30 cellular contexts compared by ENCODE assay signal in genomic region chr16:77775911-77776909, GRCh38. TPM values are rescaled to one million over a fixed set of nuclear protein-coding genes. Genes with fewer than 3 reads are reported as not detected.
A peak's percentile ranks its signal among the peaks of the same experiment; 100 is the strongest.
DNase-seq lines count a peak whose midpoint lies in the region; ATAC-seq and TF ChIP-seq lines count a peak whose summit lies in the region.
"Had no signal": no experiment of that assay in that cellular context is flagged by ENCODE, and none has a peak within 500 bp of the region (broad histone marks: within the 10 kb centered on the region; RNA-seq: fewer than 3 reads in every experiment).

No MANE protein-coding gene starts in this region.

- no peak overlapping the region for H3K4me3 ChIP-seq in brain microvascular endothelial cell (ENCODE audit: low read depth, low read length)
- H3K4me3 ChIP-seq: ascending aorta, left lung, ovary, Peyer's patch, SJCRH30, upper lobe of left lung had no signal

- in situ Hi-C loops in brain microvascular endothelial cell (cut with HindIII; ENCODE audit: low pct_ligation_motif_present, low sequenced_read_pairs), result no loop called here

- no peak for ATAC-seq in HG03045 (IDR thresholded peaks at IDR 0.05; ENCODE audit: unreplicated experiment)
- ATAC-seq in HG02571 (IDR thresholded peaks at IDR 0.05; ENCODE audit: unreplicated experiment), result no peak
- ATAC-seq: left lung; stimulated activated naive B cell treated with anti-CD40 and anti-IgM and Interleukin-4, amounts not matched to agents 10 μg/mL and 1 μg/mL and 100 μg/mL, for 72 hours; T-cell had no signal

- no peaks in the 10 kb centered on the region for H3K27me3 ChIP-seq in brain microvascular endothelial cell (replicated peaks)
- H3K27me3 ChIP-seq: ascending aorta, left lung, ovary, Peyer's patch, SJCRH30, upper lobe of left lung had no signal

- H3K27ac ChIP-seq in brain microvascular endothelial cell, result no peak overlapping the region
- H3K27ac ChIP-seq: ascending aorta, KMS-11, left lung, ovary, Peyer's patch, SJCRH30, upper lobe of left lung had no signal

- peak; percentile 28 for DNase-seq in Ammon's horn (ENCODE audit: low spot score)
- DNase-seq in RPMI7951 (ENCODE audit: low read depth), result peak; percentile 67
- DNase-seq in brain microvascular endothelial cell, result peak; percentile 45
- peak; percentile 18 for DNase-seq in kidney tubule cell (ENCODE audit: low spot score)
- DNase-seq in RPMI8226, result no peak
- DNase-seq in dermis blood vessel endothelial cell, result no peak
- DNase-seq: activated B cell treated with CpG ODN at 0.5 μM for 24 hours; activated CD4-positive, alpha-beta T cell treated with anti-CD3 and anti-CD28 coated beads, Interleukin-2, amount 10 ng/mL, durations not matched to agents 7 days and 5 days; activated effector memory CD4-positive, alpha-beta T cell treated with anti-CD3 and anti-CD28 coated beads, Interleukin-2, amount 50 U/mL, for 16 hours; Calu3; CD4-positive, CD25-positive, alpha-beta regulatory T cell; cerebellar nuclear complex; DMS79 treated with DMSO at 0.1 percent for 48 hours; H7; hippocampal formation; left lung; NCI-H1930; NCI-H2227 treated with DMSO at 0.1 percent for 48 hours; ovary; Peyer's patch; SJCRH30; stimulated activated naive B cell treated with anti-CD40 and anti-IgM and Interleukin-4, amounts not matched to agents 10 μg/mL and 1 μg/mL and 100 μg/mL, for 72 hours; substantia nigra; T-cell; upper lobe of left lung had no signal

- no peaks in the 10 kb centered on the region for H3K36me3 ChIP-seq in brain microvascular endothelial cell (replicated peaks)
- H3K36me3 ChIP-seq: ascending aorta, left lung, ovary, Peyer's patch, SJCRH30, upper lobe of left lung had no signal

- no peak for TF ChIP-seq CTCF in brain microvascular endothelial cell (IDR thresholded peaks at IDR 0.05; ENCODE audit: low read depth, low read length, missing control alignments)

RNA-seq across cellular contexts. Expression of gene VAT1L, which starts 12.2 kb away (rescaled TPM):
- 53.7 and 62.0 TPM in 2 replicates for total RNA-seq in RPMI7951 (2014; rRNA removed; shearing (Covaris generic))
- 0.37 and 1.4 TPM in 2 replicates for total RNA-seq in dermis blood vessel endothelial cell
- total RNA-seq: activated B cell treated with CpG ODN at 0.5 μM for 24 hours; activated CD4-positive, alpha-beta T cell treated with anti-CD3 and anti-CD28 coated beads, Interleukin-2, amount 10 ng/mL, durations not matched to agents 7 days and 5 days; activated CD8-positive, alpha-beta memory T cell treated with anti-CD3 and anti-CD28 coated beads for 36 hours; Calu3; CD4-positive, CD25-positive, alpha-beta regulatory T cell; SJCRH30 had no signal

RNA-seq across cellular contexts. Expression of gene NUDT7, which starts 53.9 kb away (rescaled TPM):
- total RNA-seq in RPMI7951 (2014; rRNA removed; shearing (Covaris generic)), result 8.8 and 13.8 TPM in 2 replicates
- 8.0 and 8.1 TPM in 2 replicates for total RNA-seq in dermis blood vessel endothelial cell
- total RNA-seq: ascending aorta, SJCRH30 had no signal

Comparison
In these comparisons a context has a peak if more than half of its experiments do, and no peak if none do; other contexts are left out.
1. DNase-seq: peak in Ammon's horn (single experiment), RPMI7951 (single experiment), brain microvascular endothelial cell (single experiment) and kidney tubule cell (single experiment); none in RPMI8226 (single experiment) and dermis blood vessel endothelial cell (single experiment).
2. RNA of gene VAT1L, which starts 12.2 kb away (total RNA-seq): 53.7 to 62.0 TPM in RPMI7951; 0.37 to 1.4 TPM in dermis blood vessel endothelial cell; every median in the first group is over 10 times any median in the second.